In genomic region chr12:69900720-69901131, GRCh38 we compare ENCODE assay signal across 1 cellular context.
A peak's percentile ranks its signal among the peaks of the same experiment; 100 is the strongest.
TF ChIP-seq lines count a peak whose summit lies in the region.

No MANE protein-coding gene starts in this region.

TF ChIP-seq in H1, 55 proteins besides CTCF, POLR2A, EP300 and RAD21:
- TF ChIP-seq CEBPB (IDR thresholded peaks at IDR 0.05; ENCODE audit: low read depth, low read length) (peak; percentile 100), TEAD4 (IDR thresholded peaks at IDR 0.05; ENCODE audit: low read depth, low read length) (peak; percentile 43), CHD1 (IDR thresholded peaks at IDR 0.05; ENCODE audit: low read depth, low read length) (no peak), SP2 (IDR thresholded peaks at IDR 0.05; ENCODE audit: low read length) (no peak), SIX5 (IDR thresholded peaks at IDR 0.05; ENCODE audit: low read depth, low read length) (no peak), YY1 (IDR thresholded peaks at IDR 0.05; ENCODE audit: low read depth, low read length) (0 out of 2 replicates have a peak, but pooled peaks have one; percentile 29), NRF1 (IDR thresholded peaks at IDR 0.05; ENCODE audit: low read depth, low read length) (no peak), JUN (IDR thresholded peaks at IDR 0.05; ENCODE audit: low read depth, low read length) (no peak), NANOG (IDR thresholded peaks at IDR 0.05; ENCODE audit: insufficient read depth, low read depth, low read length, poor library complexity, severe bottlenecking) (no peak), SRF (IDR thresholded peaks at IDR 0.05; ENCODE audit: low read depth, low read length) (no peak), CREB1 (IDR thresholded peaks at IDR 0.05) (0 out of 2 replicates have a peak, but pooled peaks have one; percentile 54), SUZ12 (IDR thresholded peaks at IDR 0.05; ENCODE audit: low read length) (no peak), MAX (IDR thresholded peaks at IDR 0.05) (0 out of 2 replicates have a peak, but pooled peaks have one; percentile 15), TAF7 (optimal IDR thresholded peaks at IDR 0.05; ENCODE audit: borderline replicate concordance, low read depth, low read length) (peak; percentile 64), CBX5 (IDR thresholded peaks at IDR 0.05; ENCODE audit: low read depth, low read length) (no peak), TCF12 (IDR thresholded peaks at IDR 0.05; ENCODE audit: low read depth, low read length) (peak; percentile 91)
TF ChIP-seq in H1: peak in this region for 7.
